Comparison of ENCODE assay signal across 21 cellular contexts in genomic region chr18:80198994-80199748, GRCh38. TPM values are rescaled to one million over a fixed set of nuclear protein-coding genes. Genes with fewer than 3 reads are reported as not detected.
"Had no signal": no experiment of that assay in that cellular context is flagged by ENCODE, and none has a peak within 500 bp of the region (broad histone marks: within the 10 kb centered on the region; RNA-seq: fewer than 3 reads in every experiment).

No MANE protein-coding gene starts in this region.

- H3K36me3 ChIP-seq: gastrocnemius medialis, neutrophil, right lobe of liver, vagina had no signal

- H3K4me3 ChIP-seq: gastrocnemius medialis, right lobe of liver, testis, vagina had no signal

- DNase-seq: activated CD4-positive, alpha-beta T cell treated with anti-CD3 and anti-CD28 coated beads for 36 hours; activated CD4-positive, CD25-positive, alpha-beta regulatory T cell; activated CD8-positive, alpha-beta memory T cell treated with anti-CD3 and anti-CD28 coated beads, Interleukin-2, amount 10 ng/mL, durations not matched to agents 7 days and 5 days; activated CD8-positive, alpha-beta T cell treated with anti-CD3 and anti-CD28 coated beads, Interleukin-2, amount 10 ng/mL, durations not matched to agents 7 days and 5 days; activated naive CD4-positive, alpha-beta T cell; activated T-cell treated with anti-CD3 and anti-CD28 coated beads, Interleukin-2, amount 50 U/mL, for 72 hours; gastrocnemius medialis; immature natural killer cell; mesenchymal stem cell; natural killer cell; right lobe of liver; stimulated activated CD4-positive, alpha-beta T cell treated with anti-CD3 and anti-CD28 coated beads, Interleukin-2, amount 100 ng/mL, for 48 hours; stimulated activated naive CD4-positive, alpha-beta T cell treated with Interleukin-2 at 50 U/mL for 16 hours; testis; trophoblast cell had no signal

- H3K27ac Mint-ChIP-seq: activated CD4-positive, alpha-beta T cell treated with anti-CD3 and anti-CD28 coated beads for 36 hours; activated CD8-positive, alpha-beta memory T cell treated with anti-CD3 and anti-CD28 coated beads, Interleukin-2, amount 10 ng/mL, durations not matched to agents 7 days and 5 days; activated CD8-positive, alpha-beta T cell treated with anti-CD3 and anti-CD28 coated beads, Interleukin-2, amount 10 ng/mL, durations not matched to agents 7 days and 5 days; activated naive CD4-positive, alpha-beta T cell treated with anti-CD3 and anti-CD28 coated beads, Interleukin-2, amount 50 U/mL, for 72 hours; activated T-cell treated with anti-CD3 and anti-CD28 coated beads, Interleukin-2, amount 50 U/mL, for 72 hours; immature natural killer cell; natural killer cell had no signal

- H3K9me3 Mint-ChIP-seq: activated naive CD4-positive, alpha-beta T cell treated with anti-CD3 and anti-CD28 coated beads, Interleukin-2, amount 50 U/mL, for 72 hours; activated T-cell treated with anti-CD3 and anti-CD28 coated beads, Interleukin-2, amount 50 U/mL, for 72 hours; brain; endodermal cell; immature natural killer cell; natural killer cell had no signal

- H3K9me3 ChIP-seq: gastrocnemius medialis, neutrophil, right lobe of liver, testis, vagina had no signal

- H3K4me3 Mint-ChIP-seq: activated CD4-positive, alpha-beta T cell treated with anti-CD3 and anti-CD28 coated beads for 36 hours; activated CD8-positive, alpha-beta memory T cell treated with anti-CD3 and anti-CD28 coated beads, Interleukin-2, amount 10 ng/mL, durations not matched to agents 7 days and 5 days; activated CD8-positive, alpha-beta T cell treated with anti-CD3 and anti-CD28 coated beads, Interleukin-2, amount 10 ng/mL, durations not matched to agents 7 days and 5 days; activated T-cell treated with anti-CD3 and anti-CD28 coated beads, Interleukin-2, amount 50 U/mL, for 72 hours; brain; endodermal cell; immature natural killer cell; natural killer cell had no signal

- H3K27me3 ChIP-seq: gastrocnemius medialis, right lobe of liver, testis, vagina had no signal

- H3K36me3 Mint-ChIP-seq: activated CD8-positive, alpha-beta memory T cell treated with anti-CD3 and anti-CD28 coated beads, Interleukin-2, amount 10 ng/mL, durations not matched to agents 7 days and 5 days; activated naive CD4-positive, alpha-beta T cell treated with anti-CD3 and anti-CD28 coated beads, Interleukin-2, amount 50 U/mL, for 72 hours; immature natural killer cell; natural killer cell had no signal

- H3K27me3 Mint-ChIP-seq: brain had no signal

- ATAC-seq: activated CD4-positive, alpha-beta T cell treated with anti-CD3 and anti-CD28 coated beads for 36 hours; activated CD8-positive, alpha-beta memory T cell treated with anti-CD3 and anti-CD28 coated beads, Interleukin-2, amount 10 ng/mL, durations not matched to agents 7 days and 5 days; activated CD8-positive, alpha-beta T cell treated with anti-CD3 and anti-CD28 coated beads, Interleukin-2, amount 10 ng/mL, durations not matched to agents 7 days and 5 days; activated naive CD4-positive, alpha-beta T cell treated with anti-CD3 and anti-CD28 coated beads, Interleukin-2, amount 50 U/mL, for 72 hours; activated T-cell treated with anti-CD3 and anti-CD28 coated beads, Interleukin-2, amount 50 U/mL, for 72 hours; gastrocnemius medialis; natural killer cell had no signal

- H3K4me1 ChIP-seq: right lobe of liver had no signal

- H3K4me1 Mint-ChIP-seq: immature natural killer cell, natural killer cell had no signal

- H3K27ac ChIP-seq: epithelial cell of prostate, gastrocnemius medialis, neutrophil, right lobe of liver, testis had no signal

RNA-seq across cellular contexts. Expression of gene PARD6G, which starts 48.1 kb away (rescaled TPM):
- total RNA-seq: activated CD4-positive, alpha-beta T cell treated with anti-CD3 and anti-CD28 coated beads for 36 hours; activated T-cell treated with anti-CD3 and anti-CD28 coated beads, Interleukin-2, amount 50 U/mL, for 72 hours; natural killer cell had no signal
